ENCODE assay signal across 8 cellular contexts in the genomic region with DNA sequence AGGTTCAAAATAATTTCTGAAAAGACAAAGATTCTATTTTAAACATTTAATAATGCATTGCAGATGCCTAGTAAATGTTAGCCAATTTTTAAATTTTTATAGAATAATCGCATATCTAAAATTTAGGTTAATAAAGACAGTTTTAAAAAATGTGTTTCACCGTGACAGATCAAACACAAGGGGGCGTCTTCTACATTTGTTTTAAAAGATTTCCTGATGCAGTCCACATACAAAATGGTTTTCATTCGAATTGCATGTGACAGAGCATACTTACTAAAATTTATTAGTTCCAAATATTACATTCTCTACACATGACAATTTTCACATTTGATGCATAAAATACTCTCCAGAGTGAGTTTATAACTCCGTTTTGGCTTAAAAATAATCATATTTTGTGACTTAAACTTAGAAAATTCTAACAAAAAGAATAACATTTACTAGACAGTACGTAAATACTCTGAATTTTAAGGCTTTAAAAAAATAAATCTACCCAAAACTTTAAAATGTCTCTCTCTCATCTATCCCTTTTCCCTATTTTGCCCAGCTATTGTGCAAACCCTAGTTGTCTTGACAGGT.
DNase-seq lines count a peak whose midpoint lies in the region; TF ChIP-seq lines count a peak whose summit lies in the region.

No MANE protein-coding gene starts in this region.

- H3K4me3 Mint-ChIP-seq in osteocyte (ENCODE audit: unreplicated experiment), result no peak overlapping the region

- H3K27me3 Mint-ChIP-seq in osteocyte (ENCODE audit: unreplicated experiment), result no peaks in the 10 kb centered on the region

- TF ChIP-seq CTCF in osteocyte (IDR thresholded peaks at IDR 0.05), result peak; percentile 73

- H3K27ac Mint-ChIP-seq in osteocyte (ENCODE audit: unreplicated experiment), result no peak overlapping the region

- DNase-seq in GM03348 (ENCODE audit: low spot score) (peak; percentile 53), NCI-H446 treated with DMSO at 0.1 percent for 48 hours (lab: John Stamatoyannopoulos, UW) (peak; percentile 48), dedifferentiated amniotic fluid mesenchymal stem cell (ENCODE audit: extremely low spot score) (peak; percentile 73), osteocyte (ENCODE audit: extremely low spot score, unreplicated experiment) (no peak), HuH-7.5 (ENCODE audit: low spot score) (no peak), NCI-H2196 (lab: John Stamatoyannopoulos, UW; ENCODE audit: unreplicated experiment) (no peak)
- DNase-seq in stimulated activated CD4-positive, alpha-beta T cell treated with anti-CD3 and anti-CD28 coated beads, Interleukin-1b, Interleukin-23, amount 100 ng/mL, for 48 hours, result no peak
- no peak for DNase-seq in activated CD4-positive, CD25-positive, alpha-beta regulatory T cell treated with anti-CD3 and anti-CD28 coated beads, Interleukin-2, amount 50 U/mL, for 72 hours

- H3K9me3 Mint-ChIP-seq in osteocyte (ENCODE audit: unreplicated experiment), result no peaks in the 10 kb centered on the region

- H3K36me3 Mint-ChIP-seq in osteocyte (ENCODE audit: unreplicated experiment), result no peaks in the 10 kb centered on the region

- H3K4me1 Mint-ChIP-seq in osteocyte (ENCODE audit: unreplicated experiment), result no peaks in the 10 kb centered on the region

Comparison
In these comparisons a context has a peak if more than half of its experiments do, and no peak if none do; other contexts are left out.
1. DNase-seq: peak in GM03348 (single experiment), NCI-H446 treated with DMSO at 0.1 percent for 48 hours (single experiment) and dedifferentiated amniotic fluid mesenchymal stem cell (single experiment); none in osteocyte (single experiment), stimulated activated CD4-positive, alpha-beta T cell treated with anti-CD3 and anti-CD28 coated beads, Interleukin-1b, Interleukin-23, amount 100 ng/mL, for 48 hours (single experiment), HuH-7.5 (single experiment), activated CD4-positive, CD25-positive, alpha-beta regulatory T cell treated with anti-CD3 and anti-CD28 coated beads, Interleukin-2, amount 50 U/mL, for 72 hours (single experiment) and NCI-H2196 (single experiment).